33 cellular contexts compared by ENCODE assay signal in the genomic region with DNA sequence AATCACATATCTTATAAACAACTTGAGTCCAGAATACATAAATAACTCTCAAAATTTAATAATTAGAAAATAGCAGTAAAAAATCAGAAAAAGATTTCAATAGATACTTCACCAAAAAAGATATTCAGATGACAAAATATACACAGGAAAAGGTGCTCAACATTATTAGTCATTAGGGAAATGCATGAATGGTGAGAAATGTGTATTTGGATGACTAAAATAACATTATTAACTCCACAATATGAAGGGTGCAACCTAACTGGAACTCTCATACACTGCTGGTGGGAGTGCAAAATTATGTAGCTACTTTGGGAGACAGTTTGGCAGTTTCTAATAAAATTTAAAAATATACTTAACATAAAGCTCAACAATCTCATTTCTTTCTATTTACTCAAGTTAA.
"Had no signal": no experiment of that assay in that cellular context is flagged by ENCODE, and none has a peak within 500 bp of the region (broad histone marks: within the 10 kb centered on the region; RNA-seq: fewer than 3 reads in every experiment).

No MANE protein-coding gene starts in this region.

- ATAC-seq: activated CD8-positive, alpha-beta T cell treated with anti-CD3 and anti-CD28 coated beads for 36 hours; activated naive CD4-positive, alpha-beta T cell treated with anti-CD3 and anti-CD28 coated beads, Interleukin-2, amount 50 U/mL, for 72 hours; activated T-cell treated with anti-CD3 and anti-CD28 coated beads, Interleukin-2, amount 50 U/mL, for 4 hours; activated T-cell treated with anti-CD3 and anti-CD28 coated beads, Interleukin-2, amount 50 U/mL, for 72 hours; activated T-helper 17 cell treated with anti-CD3 and anti-CD28 coated beads, Interleukin-2, amount 50 U/mL, for 72 hours; body of pancreas had no signal

- DNase-seq: activated B cell treated with CpG ODN at 0.5 μM for 24 hours; activated CD4-positive, alpha-beta memory T cell treated with anti-CD3 and anti-CD28 coated beads for 36 hours; activated CD4-positive, alpha-beta T cell treated with anti-CD3 and anti-CD28 coated beads for 4 hours; activated CD4-positive, alpha-beta T cell treated with anti-CD3 and anti-CD28 coated beads, Interleukin-2, amount 10 ng/mL, durations not matched to agents 24 days and 14 days; activated CD4-positive, alpha-beta T cell treated with anti-CD3 and anti-CD28 coated beads, Interleukin-2, amount 50 U/mL, for 1 hour; activated CD4-positive, alpha-beta T cell treated with anti-CD3 and anti-CD28 coated beads, Interleukin-2, amount 50 U/mL, for 4 hours; activated CD4-positive, CD25-positive, alpha-beta regulatory T cell treated with anti-CD3 and anti-CD28 coated beads, Interleukin-2, amount 50 U/mL, for 72 hours; activated CD8-positive, alpha-beta memory T cell treated with anti-CD3 and anti-CD28 coated beads, Interleukin-2, amount 50 U/mL, for 4 hours; activated CD8-positive, alpha-beta T cell treated with anti-CD3 and anti-CD28 coated beads for 36 hours; activated effector memory CD4-positive, alpha-beta T cell treated with anti-CD3 and anti-CD28 coated beads, Interleukin-2, amount 50 U/mL, for 16 hours; activated gamma-delta T cell treated with Interleukin-2 at 50 U/mL for 16 hours; activated naive CD4-positive, alpha-beta T cell; activated naive CD4-positive, alpha-beta T cell treated with anti-CD3 and anti-CD28 coated beads for 36 hours; activated naive CD4-positive, alpha-beta T cell treated with anti-CD3 and anti-CD28 coated beads, Interleukin-2, amount 50 U/mL, for 16 hours; activated naive CD8-positive, alpha-beta T cell treated with anti-CD3 and anti-CD28 coated beads for 36 hours; activated T-cell treated with anti-CD3 and anti-CD28 coated beads for 4 hours; activated T-cell treated with anti-CD3 and anti-CD28 coated beads, Interleukin-2, amount 50 U/mL, for 1 hour; activated T-cell treated with anti-CD3 and anti-CD28 coated beads, Interleukin-2, amount 50 U/mL, for 4 hours; activated T-cell treated with anti-CD3 and anti-CD28 coated beads, Interleukin-2, amount 50 U/mL, for 72 hours; adrenal gland; amniotic stem cell; aorta; body of pancreas; brain microvascular endothelial cell; caudate nucleus; T-helper 1 cell; T-helper 2 cell; T-helper 9 cell had no signal

- H3K27me3 ChIP-seq: adrenal gland, body of pancreas, brain microvascular endothelial cell, breast epithelium, cardiac muscle cell had no signal

- H3K4me1 ChIP-seq: adrenal gland, body of pancreas, breast epithelium had no signal

- H3K36me3 ChIP-seq: adrenal gland, brain microvascular endothelial cell, breast epithelium, cardiac muscle cell had no signal

- H3K27ac ChIP-seq: adrenal gland, body of pancreas, brain microvascular endothelial cell, breast epithelium, cardiac muscle cell, VCaP had no signal

- H3K9me3 ChIP-seq: adrenal gland had no signal

- H3K4me3 ChIP-seq: adrenal gland, body of pancreas, breast epithelium, cardiac muscle cell had no signal
